ENCODE assay signal across 8 cellular contexts in the genomic region with DNA sequence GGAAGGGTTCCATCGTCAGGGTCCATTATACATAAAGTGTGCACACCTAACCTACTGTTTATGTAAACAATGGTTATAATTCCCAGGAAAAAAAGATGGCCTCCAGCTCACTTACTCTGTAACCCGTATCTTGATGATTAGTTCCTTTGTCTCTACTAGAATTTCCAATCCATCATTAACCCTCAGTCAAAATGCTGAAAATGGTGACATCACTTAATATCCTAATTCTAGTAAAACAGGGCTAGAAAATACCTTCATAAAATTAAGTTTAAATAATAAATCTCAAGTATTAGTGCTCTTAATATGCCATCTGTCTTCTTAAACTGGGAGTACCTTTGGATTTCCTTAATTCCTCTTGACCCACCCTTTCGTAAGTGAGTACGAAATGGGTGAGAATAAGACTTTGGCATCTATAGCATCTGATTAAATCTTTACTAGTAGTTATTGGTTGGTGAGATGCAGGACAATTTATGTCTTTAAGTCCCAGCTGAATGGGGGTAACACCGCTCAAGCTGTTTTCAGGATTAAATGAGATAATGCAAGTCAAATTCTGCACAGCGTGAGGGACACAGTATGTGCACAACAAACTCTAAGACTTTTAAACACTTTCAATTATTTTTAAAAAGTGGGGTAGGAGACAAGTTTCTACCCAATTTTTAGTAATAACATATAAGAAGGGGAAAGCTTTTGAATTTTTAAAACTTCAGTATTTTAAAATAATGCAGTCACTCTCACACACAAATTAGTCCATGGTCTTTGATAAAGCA. TPM values are rescaled to one million over a fixed set of nuclear protein-coding genes. Genes with fewer than 3 reads are reported as not detected.
A peak's percentile ranks its signal among the peaks of the same experiment; 100 is the strongest.
DNase-seq lines count a peak whose midpoint lies in the region; ATAC-seq lines count a peak whose summit lies in the region.

No MANE protein-coding gene starts in this region.

- no peaks in the 10 kb centered on the region for H3K27me3 Mint-ChIP-seq in activated T-helper 17 cell treated with anti-CD3 and anti-CD28 coated beads, Interleukin-2, amount 50 U/mL, for 72 hours
- H3K27me3 Mint-ChIP-seq in stimulated activated naive B cell treated with anti-CD40 and anti-IgM and Interleukin-4, amounts not matched to agents 10 μg/mL and 1 μg/mL and 100 μg/mL, for 72 hours = no peaks in the 10 kb centered on the region

- ATAC-seq in activated T-helper 17 cell treated with anti-CD3 and anti-CD28 coated beads, Interleukin-2, amount 50 U/mL, for 72 hours (replicated peaks) = no peak
- no peak for ATAC-seq in stimulated activated naive B cell treated with anti-CD40 and anti-IgM and Interleukin-4, amounts not matched to agents 10 μg/mL and 1 μg/mL and 100 μg/mL, for 72 hours (replicated peaks)
- ATAC-seq in GM19035 (IDR thresholded peaks at IDR 0.05; ENCODE audit: unreplicated experiment) (no peak), HG02759 (IDR thresholded peaks at IDR 0.05; ENCODE audit: unreplicated experiment) (no peak)

- H3K4me3 Mint-ChIP-seq in activated T-helper 17 cell treated with anti-CD3 and anti-CD28 coated beads, Interleukin-2, amount 50 U/mL, for 72 hours = peak overlapping the region; percentile 99
- peak overlapping the region; percentile 91 to 96 for H3K4me3 Mint-ChIP-seq in stimulated activated naive B cell treated with anti-CD40 and anti-IgM and Interleukin-4, amounts not matched to agents 10 μg/mL and 1 μg/mL and 100 μg/mL, for 72 hours

- peak; percentile 22 for DNase-seq in NCI-H748 (lab: John Stamatoyannopoulos, UW; ENCODE audit: unreplicated experiment)
- DNase-seq in NCI-H748 treated with DMSO at 0.1 percent for 48 hours (lab: John Stamatoyannopoulos, UW) = no peak
- no peak for DNase-seq in stimulated activated naive B cell treated with anti-CD40 and anti-IgM and Interleukin-4, amounts not matched to agents 10 μg/mL and 1 μg/mL and 100 μg/mL, for 72 hours
- no peak for DNase-seq in NOMO-1 (lab: John Stamatoyannopoulos, UW; ENCODE audit: unreplicated experiment in 2 of 2)

- H3K27ac Mint-ChIP-seq in activated T-helper 17 cell treated with anti-CD3 and anti-CD28 coated beads, Interleukin-2, amount 50 U/mL, for 72 hours = peak overlapping the region; percentile 96
- peak overlapping the region; percentile 88 for H3K27ac Mint-ChIP-seq in stimulated activated naive B cell treated with anti-CD40 and anti-IgM and Interleukin-4, amounts not matched to agents 10 μg/mL and 1 μg/mL and 100 μg/mL, for 72 hours

- H3K9me3 Mint-ChIP-seq in activated T-helper 17 cell treated with anti-CD3 and anti-CD28 coated beads, Interleukin-2, amount 50 U/mL, for 72 hours = no peaks in the 10 kb centered on the region
- H3K9me3 Mint-ChIP-seq in stimulated activated naive B cell treated with anti-CD40 and anti-IgM and Interleukin-4, amounts not matched to agents 10 μg/mL and 1 μg/mL and 100 μg/mL, for 72 hours = peaks cover 0 to 2% of the 10 kb centered on the region in 2 donors

- peak overlapping the region; percentile 71 for H3K4me3 ChIP-seq in iPS-11a (ENCODE audit: low read depth, low read length)

- H3K36me3 Mint-ChIP-seq in activated T-helper 17 cell treated with anti-CD3 and anti-CD28 coated beads, Interleukin-2, amount 50 U/mL, for 72 hours (ENCODE audit: low read depth) = no peaks in the 10 kb centered on the region
- peaks cover 2 to 21% of the 10 kb centered on the region in 2 donors for H3K36me3 Mint-ChIP-seq in stimulated activated naive B cell treated with anti-CD40 and anti-IgM and Interleukin-4, amounts not matched to agents 10 μg/mL and 1 μg/mL and 100 μg/mL, for 72 hours

- peaks cover 5% of the 10 kb centered on the region for H3K4me1 Mint-ChIP-seq in activated T-helper 17 cell treated with anti-CD3 and anti-CD28 coated beads, Interleukin-2, amount 50 U/mL, for 72 hours
- H3K4me1 Mint-ChIP-seq in stimulated activated naive B cell treated with anti-CD40 and anti-IgM and Interleukin-4, amounts not matched to agents 10 μg/mL and 1 μg/mL and 100 μg/mL, for 72 hours = peaks cover 10 to 12% of the 10 kb centered on the region in 2 donors

RNA-seq across cellular contexts. Expression of gene HMGN3, which starts 1.6 kb away (rescaled TPM):
- total RNA-seq in activated T-helper 17 cell treated with anti-CD3 and anti-CD28 coated beads, Interleukin-2, amount 50 U/mL, for 72 hours = 10 to 100 TPM; 29.6 to 42.2 TPM
